In genomic region chr3:9514306-9514705, GRCh38 we compare ENCODE assay signal across 11 cellular contexts. TPM values are rescaled to one million over a fixed set of nuclear protein-coding genes. Genes with fewer than 3 reads are reported as not detected.
"Had no signal": no experiment of that assay in that cellular context is flagged by ENCODE, and none has a peak within 500 bp of the region (broad histone marks: within the 10 kb centered on the region; RNA-seq: fewer than 3 reads in every experiment).

No MANE protein-coding gene starts in this region.

- H3K4me3 ChIP-seq: GM23248, GM23338, HAP-1 had no signal

- H3K4me1 ChIP-seq: HAP-1 had no signal

- H3K4me2 ChIP-seq: GM23338 had no signal

- H3K9me3 ChIP-seq: HAP-1 had no signal

- H3K36me3 ChIP-seq: HAP-1 had no signal

- H3K9ac ChIP-seq: GM23248 had no signal

- DNase-seq: GM23248, GOT3, H7, H9, HCEC 1CT, HFFc6 had no signal

- ATAC-seq: GM23338, HCT116 had no signal

- H2AFZ ChIP-seq: GM23248, GM23338 had no signal

- FAIRE-seq: H1, H54 had no signal

- H3K27ac ChIP-seq: GM23248 had no signal

RNA-seq across cellular contexts. Expression of gene LHFPL4, which starts 39.3 kb away (rescaled TPM):
- total RNA-seq: GM23248, HFFc6 had no signal
